In genomic region chr11:63838150-63838681, GRCh38 we compare ENCODE assay signal across 1 cellular context.
A peak's percentile ranks its signal among the peaks of the same experiment; 100 is the strongest.
TF ChIP-seq lines count a peak whose summit lies in the region.

No MANE protein-coding gene starts in this region.

TF ChIP-seq in GM12878, 131 proteins besides CTCF, POLR2A, EP300 and RAD21 (continues in another document):
- TF ChIP-seq CUX1 (IDR thresholded peaks at IDR 0.05; ENCODE audit: insufficient replicate concordance, low read depth, low read length), result no peak
- TF ChIP-seq PKNOX1 (IDR thresholded peaks at IDR 0.05), result peak; percentile 95
- no peak; the same call in 1 of the 2 replicates for TF ChIP-seq NKRF (conservative IDR thresholded peaks at IDR 0.05)
- no peak for TF ChIP-seq TCF7 (IDR thresholded peaks at IDR 0.05; ENCODE audit: borderline replicate concordance)
- no peak for TF ChIP-seq HDAC6 (IDR thresholded peaks at IDR 0.05; ENCODE audit: unreplicated experiment)
- peak; percentile 24; the same call in 1 of the 2 replicates for TF ChIP-seq USF2 (IDR thresholded peaks at IDR 0.05; ENCODE audit: borderline replicate concordance, low read depth, low read length)
- TF ChIP-seq BRCA1 (IDR thresholded peaks at IDR 0.05; ENCODE audit: low read depth, low read length), result no peak
- no peak for TF ChIP-seq RUNX3 (IDR thresholded peaks at IDR 0.05; ENCODE audit: low read length)
- no peak for TF ChIP-seq SREBF1 (IDR thresholded peaks at IDR 0.05; ENCODE audit: low read length)
- no peak for TF ChIP-seq BMI1 (IDR thresholded peaks at IDR 0.05; ENCODE audit: borderline replicate concordance)
- TF ChIP-seq USF1 (IDR thresholded peaks at IDR 0.05; ENCODE audit: borderline replicate concordance, extremely low read length, insufficient read depth, low read depth, low read length), result no peak
- TF ChIP-seq PBX3 (IDR thresholded peaks at IDR 0.05; ENCODE audit: insufficient replicate concordance, low read depth, low read length), result peak; percentile 85
- TF ChIP-seq ZBTB33 (IDR thresholded peaks at IDR 0.05), result no peak
- TF ChIP-seq DPF2 (IDR thresholded peaks at IDR 0.05), result peak; percentile 48; the same call in 1 of the 2 replicates
- no peak for TF ChIP-seq NBN (IDR thresholded peaks at IDR 0.05)
- TF ChIP-seq MXI1 (IDR thresholded peaks at IDR 0.05; ENCODE audit: low read depth, low read length), result no peak
- TF ChIP-seq ZBTB40 (IDR thresholded peaks at IDR 0.05; ENCODE audit: borderline replicate concordance), result peak; percentile 47; the same call in 1 of the 2 replicates
- TF ChIP-seq BHLHE40 (IDR thresholded peaks at IDR 0.05; ENCODE audit: borderline replicate concordance in 1 of 2, low read depth in 2 of 2, low read length in 1 of 2), result 0 out of 4 replicates have a peak, but pooled peaks of 1 of the 2 experiments have one; percentile 32
- TF ChIP-seq MEF2A (IDR thresholded peaks at IDR 0.05; ENCODE audit: insufficient read depth, low read depth, low read length), result no peak
- no peak for TF ChIP-seq BCL11A (IDR thresholded peaks at IDR 0.05; ENCODE audit: low read depth, low read length)
- TF ChIP-seq CHD1 (IDR thresholded peaks at IDR 0.05; ENCODE audit: low read depth, low read length), result no peak
- TF ChIP-seq SMAD1 (IDR thresholded peaks at IDR 0.05; ENCODE audit: low read depth, partially characterized antibody), result no peak
- no peak for TF ChIP-seq IRF4 (IDR thresholded peaks at IDR 0.05; ENCODE audit: low read depth, low read length)
- TF ChIP-seq TAF1 (IDR thresholded peaks at IDR 0.05; ENCODE audit: borderline replicate concordance, low read depth, low read length), result no peak
- no peak for TF ChIP-seq CREM (IDR thresholded peaks at IDR 0.05; ENCODE audit: low read depth)
- 0 out of 2 replicates have a peak, but pooled peaks have one; percentile 26 for TF ChIP-seq JUNB (IDR thresholded peaks at IDR 0.05)
- TF ChIP-seq ZBED1 (IDR thresholded peaks at IDR 0.05; ENCODE audit: borderline replicate concordance), result no peak
- TF ChIP-seq MLLT1 (IDR thresholded peaks at IDR 0.05), result peak; percentile 56
- TF ChIP-seq MAX (IDR thresholded peaks at IDR 0.05; ENCODE audit: low read depth, low read length), result no peak
- no peak for TF ChIP-seq PRDM15 (CRISPR knock-in tag; IDR thresholded peaks at IDR 0.05)
- TF ChIP-seq NR2C2 (IDR thresholded peaks at IDR 0.05; ENCODE audit: borderline replicate concordance, control insufficient read depth, insufficient read length, low read depth), result no peak
